8 cellular contexts compared by ENCODE assay signal in the genomic region with DNA sequence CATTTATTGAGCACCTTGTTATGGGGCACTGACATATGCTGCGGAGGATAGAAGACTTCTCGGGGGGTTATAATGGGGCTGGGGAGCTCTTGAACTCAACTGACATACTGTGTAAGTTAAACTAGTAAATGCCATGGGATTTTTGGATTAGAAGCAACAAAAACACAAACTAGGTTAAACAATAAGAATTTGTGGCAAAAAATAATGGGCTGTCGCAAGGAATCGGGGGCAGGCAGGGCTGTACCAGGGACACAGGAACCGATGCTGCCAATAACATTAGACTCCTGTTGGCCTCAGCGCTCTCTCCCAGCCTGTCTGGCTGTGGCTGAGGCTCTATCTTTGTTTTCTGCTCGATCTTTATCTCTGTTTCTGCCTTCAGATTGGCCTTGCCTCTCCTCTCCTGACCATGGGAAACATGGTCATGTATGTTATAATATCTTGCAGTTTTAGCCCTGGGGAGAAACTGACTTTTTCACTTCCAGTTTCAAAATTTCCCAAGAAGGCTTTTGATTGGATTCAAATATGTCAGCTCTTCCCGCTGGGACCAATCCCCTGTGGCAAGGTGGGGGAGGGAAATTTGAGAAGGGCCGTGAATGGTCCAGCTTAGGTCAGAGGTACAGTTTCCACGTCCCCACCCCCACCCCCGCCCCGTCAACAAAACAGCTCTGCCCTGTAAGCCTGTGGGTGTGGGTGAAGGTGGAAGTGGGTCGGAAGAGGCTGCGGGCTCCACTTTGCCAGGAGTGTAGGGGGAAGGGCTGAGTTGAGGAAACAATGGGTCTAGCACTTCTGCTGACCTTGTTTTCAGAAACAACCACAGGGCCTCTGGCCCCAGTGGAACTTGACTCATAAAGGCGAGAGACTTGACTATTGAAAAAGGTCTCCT.
A peak's percentile ranks its signal among the peaks of the same experiment; 100 is the strongest.
DNase-seq lines count a peak whose midpoint lies in the region; ATAC-seq and TF ChIP-seq lines count a peak whose summit lies in the region.

No MANE protein-coding gene starts in this region.

- peak overlapping the region; percentile 82 to 94 (median 92) for H3K27ac ChIP-seq in body of pancreas
- H3K27ac ChIP-seq in iPS-18a (ENCODE audit: low read length), result peak overlapping the region; percentile 41
- H3K27ac ChIP-seq in skeletal muscle tissue (ENCODE audit: low read depth, low read length), result peak overlapping the region; percentile 96

- H3K36me3 Mint-ChIP-seq in T-helper 17 cell (ENCODE audit: low read depth), result no peaks in the 10 kb centered on the region

- H3K27me3 Mint-ChIP-seq in T-helper 17 cell, result no peaks in the 10 kb centered on the region

- H3K4me3 Mint-ChIP-seq in T-helper 17 cell, result peak overlapping the region; percentile 85

- DNase-seq in ELR (ENCODE audit: low read depth) (peak; percentile 88), KBM-7 (peak; percentile 89), T-helper 17 cell (peak; percentile 23 to 43 (median 26)), body of pancreas (peak in 3 of 4 donors; percentile 44 to 73 (median 59)), cerebellar nuclear complex (lab: John Stamatoyannopoulos, UW) (no peak)

- in situ Hi-C loops in KBM-7 (cut with MboI; ENCODE audit: low pct_unique_long_range_greater_than_20kb, low sequenced_read_pairs), result loop anchor here (10.0 kb wide), 1 partner anchor 164 kb away; a partner anchor contains a TSS

- peak overlapping the region; percentile 61 for H3K9ac ChIP-seq in iPS-18a (ENCODE audit: low read length)
- peak overlapping the region; percentile 71 to 81 (median 73) for H3K9ac ChIP-seq in skeletal muscle tissue (ENCODE audit: low read depth in 1 of 3, low read length in 3 of 3)

- H3K9me3 ChIP-seq in T-helper 17 cell (ENCODE audit: control insufficient read depth, low read length, poor library complexity, severe bottlenecking) (no peaks in the 10 kb centered on the region), body of pancreas (no peaks in the 10 kb centered on the region), iPS-18a (ENCODE audit: control insufficient read depth, low read depth, low read length) (no peaks in the 10 kb centered on the region), skeletal muscle tissue (ENCODE audit: control insufficient read depth in 3 of 3, low read length in 3 of 3) (no peaks in the 10 kb centered on the region)

- H3K27me3 ChIP-seq in body of pancreas (no peaks in the 10 kb centered on the region), iPS-18a (ENCODE audit: control insufficient read depth, insufficient read depth, low read length) (no peaks in the 10 kb centered on the region), skeletal muscle tissue (ENCODE audit: control insufficient read depth in 3 of 3, insufficient read depth in 3 of 3, low read length in 3 of 3) (no peaks in the 10 kb centered on the region)

- H3K4me1 ChIP-seq in body of pancreas (peaks cover 43% of the 10 kb centered on the region), iPS-18a (ENCODE audit: control insufficient read depth, low read depth, low read length) (peaks cover 43% of the 10 kb centered on the region), skeletal muscle tissue (ENCODE audit: control insufficient read depth in 3 of 3, insufficient read depth in 3 of 3, low read length in 3 of 3) (peaks cover 42 to 57% (median 49%) of the 10 kb centered on the region in 3 donors)

- 51 to 54% methylated on average over 15 of the region's 15 CpGs for WGBS in body of pancreas, 2 donors

- H3K36me3 ChIP-seq in body of pancreas (replicated peaks in 1 of 2; ENCODE audit: insufficient read depth in 1 of 2, low read depth in 2 of 2) (no peaks in the 10 kb centered on the region), iPS-18a (ENCODE audit: control insufficient read depth, low read depth, low read length) (no peaks in the 10 kb centered on the region), skeletal muscle tissue (ENCODE audit: control insufficient read depth in 3 of 3, insufficient read depth in 3 of 3, low read length in 3 of 3) (no peaks in the 10 kb centered on the region)

- no peak for TF ChIP-seq POLR2A in body of pancreas (IDR thresholded peaks at IDR 0.05)

- ATAC-seq in GM21786 (IDR thresholded peaks at IDR 0.05; ENCODE audit: unreplicated experiment), result peak; percentile 51
- ATAC-seq in T-helper 17 cell, result peak; percentile 43
- no peak for ATAC-seq in body of pancreas

- peak in 1 of 7 experiments; percentile 15 for TF ChIP-seq CTCF in body of pancreas (IDR thresholded peaks at IDR 0.05)

- intact Hi-C loops in body of pancreas (cut with DNase I), result loop anchor here (10.0 kb wide), 1 partner anchor 314 kb away; no protein-coding TSS in a partner anchor

- no peak overlapping the region for H3K4me3 ChIP-seq in body of pancreas
- H3K4me3 ChIP-seq in iPS-18a (ENCODE audit: low read length), result peak overlapping the region; percentile 58
- H3K4me3 ChIP-seq in skeletal muscle tissue (ENCODE audit: low read length in 3 of 3), result peak overlapping the region; percentile 54 to 71 (median 65)

- H3K4me1 Mint-ChIP-seq in T-helper 17 cell, result peaks cover 36% of the 10 kb centered on the region

- peak overlapping the region; percentile 98 for H3K27ac Mint-ChIP-seq in T-helper 17 cell

Comparison
In these comparisons a context has a peak if more than half of its experiments do, and no peak if none do; other contexts are left out.
1. DNase-seq: peak in ELR (single experiment), KBM-7 (single experiment), T-helper 17 cell (3 of 3) and body of pancreas (3 of 4); none in cerebellar nuclear complex (0 of 2).
2. H3K27ac ChIP-seq: peak in every context shown above with its lines; median percentile 96 in skeletal muscle tissue; 92 in body of pancreas; 41 in iPS-18a.
3. H3K4me3 ChIP-seq: peak in iPS-18a (single experiment) and skeletal muscle tissue (3 of 3); none in body of pancreas (0 of 2).